In the genomic region with DNA sequence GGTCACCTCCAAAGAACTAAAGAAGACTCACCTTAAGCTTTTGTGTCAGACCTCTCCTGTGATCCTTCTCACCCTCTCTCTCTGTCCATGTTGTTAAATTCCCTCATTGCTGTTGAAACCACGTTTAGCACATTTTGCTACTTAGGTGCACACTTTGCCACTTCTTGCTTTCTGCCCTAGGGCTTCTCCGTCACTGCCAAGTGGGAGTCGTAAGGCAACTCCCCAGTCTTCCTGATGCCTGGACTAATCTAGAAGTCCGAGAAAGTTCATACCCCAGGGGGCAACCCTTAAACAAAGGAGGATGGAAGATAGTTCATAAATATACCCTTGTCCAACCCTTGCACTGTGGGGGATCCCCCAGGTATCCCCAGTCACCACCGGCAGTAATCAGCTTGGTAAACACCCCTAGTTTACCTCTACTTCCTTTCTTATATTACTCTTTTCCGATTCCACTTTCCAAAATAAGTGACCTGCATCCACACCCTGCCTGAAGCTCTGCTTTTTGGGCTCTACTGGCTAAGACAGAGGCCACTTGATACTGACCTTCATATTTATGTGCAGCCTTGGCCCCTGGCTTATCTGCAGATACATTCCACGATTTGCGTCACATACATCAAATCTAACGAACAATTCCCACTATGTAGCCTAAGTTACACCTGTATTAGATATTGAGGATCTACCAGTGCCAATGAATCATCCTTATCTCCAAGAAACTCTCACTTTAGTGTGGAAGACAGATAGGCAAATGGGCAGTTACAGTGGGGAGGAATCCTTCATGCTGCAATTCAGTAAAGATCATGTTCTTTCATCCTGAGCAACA, we compare ENCODE assay signal across 1 cellular context.
TF ChIP-seq lines count a peak whose summit lies in the region.

No MANE protein-coding gene starts in this region.

TF ChIP-seq in H1, 55 proteins besides CTCF, POLR2A, EP300 and RAD21:
- TF ChIP-seq GTF2F1 (IDR thresholded peaks at IDR 0.05; ENCODE audit: borderline replicate concordance, low read depth, low read length) (no peak), MAFK (IDR thresholded peaks at IDR 0.05; ENCODE audit: low read depth, low read length) (no peak)
